ENCODE assay signal across 1 cellular context in the genomic region with DNA sequence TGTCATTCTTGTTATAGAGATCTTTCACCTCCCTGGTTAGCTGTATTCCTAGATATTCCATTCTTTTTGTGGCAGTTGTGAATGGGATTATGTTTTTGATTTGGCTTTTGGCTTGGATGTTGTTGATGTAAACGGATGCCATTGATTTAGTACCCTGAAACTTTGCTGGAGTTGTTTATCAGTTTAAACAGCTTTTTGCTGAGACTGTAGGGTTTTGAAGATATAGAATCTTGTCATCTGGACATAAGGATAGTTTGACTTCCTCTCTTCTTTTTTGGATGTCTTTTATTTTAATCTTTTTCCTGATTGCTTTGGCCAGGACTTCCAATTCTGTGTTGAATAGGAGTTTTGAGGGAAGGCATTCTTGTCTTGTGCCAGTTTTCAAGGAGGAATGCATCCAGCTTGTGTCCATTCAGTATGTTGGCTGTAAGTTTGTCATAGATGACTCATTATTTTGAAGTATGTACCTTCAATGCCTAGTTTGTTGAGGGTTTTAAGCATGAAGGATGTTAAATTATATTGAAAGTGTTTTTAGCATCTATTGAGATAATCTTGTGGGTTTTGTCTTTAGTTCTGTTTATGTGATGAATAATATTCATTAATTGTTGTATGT.
TF ChIP-seq lines count a peak whose summit lies in the region.

No MANE protein-coding gene starts in this region.

TF ChIP-seq in GM23338, 12 proteins besides CTCF, POLR2A, EP300 and RAD21 (continued from another document):
- TF ChIP-seq, protein P1, sequence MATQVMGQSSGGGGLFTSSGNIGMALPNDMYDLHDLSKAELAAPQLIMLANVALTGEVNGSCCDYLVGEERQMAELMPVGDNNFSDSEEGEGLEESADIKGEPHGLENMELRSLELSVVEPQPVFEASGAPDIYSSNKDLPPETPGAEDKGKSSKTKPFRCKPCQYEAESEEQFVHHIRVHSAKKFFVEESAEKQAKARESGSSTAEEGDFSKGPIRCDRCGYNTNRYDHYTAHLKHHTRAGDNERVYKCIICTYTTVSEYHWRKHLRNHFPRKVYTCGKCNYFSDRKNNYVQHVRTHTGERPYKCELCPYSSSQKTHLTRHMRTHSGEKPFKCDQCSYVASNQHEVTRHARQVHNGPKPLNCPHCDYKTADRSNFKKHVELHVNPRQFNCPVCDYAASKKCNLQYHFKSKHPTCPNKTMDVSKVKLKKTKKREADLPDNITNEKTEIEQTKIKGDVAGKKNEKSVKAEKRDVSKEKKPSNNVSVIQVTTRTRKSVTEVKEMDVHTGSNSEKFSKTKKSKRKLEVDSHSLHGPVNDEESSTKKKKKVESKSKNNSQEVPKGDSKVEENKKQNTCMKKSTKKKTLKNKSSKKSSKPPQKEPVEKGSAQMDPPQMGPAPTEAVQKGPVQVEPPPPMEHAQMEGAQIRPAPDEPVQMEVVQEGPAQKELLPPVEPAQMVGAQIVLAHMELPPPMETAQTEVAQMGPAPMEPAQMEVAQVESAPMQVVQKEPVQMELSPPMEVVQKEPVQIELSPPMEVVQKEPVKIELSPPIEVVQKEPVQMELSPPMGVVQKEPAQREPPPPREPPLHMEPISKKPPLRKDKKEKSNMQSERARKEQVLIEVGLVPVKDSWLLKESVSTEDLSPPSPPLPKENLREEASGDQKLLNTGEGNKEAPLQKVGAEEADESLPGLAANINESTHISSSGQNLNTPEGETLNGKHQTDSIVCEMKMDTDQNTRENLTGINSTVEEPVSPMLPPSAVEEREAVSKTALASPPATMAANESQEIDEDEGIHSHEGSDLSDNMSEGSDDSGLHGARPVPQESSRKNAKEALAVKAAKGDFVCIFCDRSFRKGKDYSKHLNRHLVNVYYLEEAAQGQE (IDR thresholded peaks at IDR 0.05; ENCODE audit: unreplicated experiment), result no peak
- TF ChIP-seq STAT1 (IDR thresholded peaks at IDR 0.05; ENCODE audit: unreplicated experiment), result no peak
- TF ChIP-seq, protein P2, sequence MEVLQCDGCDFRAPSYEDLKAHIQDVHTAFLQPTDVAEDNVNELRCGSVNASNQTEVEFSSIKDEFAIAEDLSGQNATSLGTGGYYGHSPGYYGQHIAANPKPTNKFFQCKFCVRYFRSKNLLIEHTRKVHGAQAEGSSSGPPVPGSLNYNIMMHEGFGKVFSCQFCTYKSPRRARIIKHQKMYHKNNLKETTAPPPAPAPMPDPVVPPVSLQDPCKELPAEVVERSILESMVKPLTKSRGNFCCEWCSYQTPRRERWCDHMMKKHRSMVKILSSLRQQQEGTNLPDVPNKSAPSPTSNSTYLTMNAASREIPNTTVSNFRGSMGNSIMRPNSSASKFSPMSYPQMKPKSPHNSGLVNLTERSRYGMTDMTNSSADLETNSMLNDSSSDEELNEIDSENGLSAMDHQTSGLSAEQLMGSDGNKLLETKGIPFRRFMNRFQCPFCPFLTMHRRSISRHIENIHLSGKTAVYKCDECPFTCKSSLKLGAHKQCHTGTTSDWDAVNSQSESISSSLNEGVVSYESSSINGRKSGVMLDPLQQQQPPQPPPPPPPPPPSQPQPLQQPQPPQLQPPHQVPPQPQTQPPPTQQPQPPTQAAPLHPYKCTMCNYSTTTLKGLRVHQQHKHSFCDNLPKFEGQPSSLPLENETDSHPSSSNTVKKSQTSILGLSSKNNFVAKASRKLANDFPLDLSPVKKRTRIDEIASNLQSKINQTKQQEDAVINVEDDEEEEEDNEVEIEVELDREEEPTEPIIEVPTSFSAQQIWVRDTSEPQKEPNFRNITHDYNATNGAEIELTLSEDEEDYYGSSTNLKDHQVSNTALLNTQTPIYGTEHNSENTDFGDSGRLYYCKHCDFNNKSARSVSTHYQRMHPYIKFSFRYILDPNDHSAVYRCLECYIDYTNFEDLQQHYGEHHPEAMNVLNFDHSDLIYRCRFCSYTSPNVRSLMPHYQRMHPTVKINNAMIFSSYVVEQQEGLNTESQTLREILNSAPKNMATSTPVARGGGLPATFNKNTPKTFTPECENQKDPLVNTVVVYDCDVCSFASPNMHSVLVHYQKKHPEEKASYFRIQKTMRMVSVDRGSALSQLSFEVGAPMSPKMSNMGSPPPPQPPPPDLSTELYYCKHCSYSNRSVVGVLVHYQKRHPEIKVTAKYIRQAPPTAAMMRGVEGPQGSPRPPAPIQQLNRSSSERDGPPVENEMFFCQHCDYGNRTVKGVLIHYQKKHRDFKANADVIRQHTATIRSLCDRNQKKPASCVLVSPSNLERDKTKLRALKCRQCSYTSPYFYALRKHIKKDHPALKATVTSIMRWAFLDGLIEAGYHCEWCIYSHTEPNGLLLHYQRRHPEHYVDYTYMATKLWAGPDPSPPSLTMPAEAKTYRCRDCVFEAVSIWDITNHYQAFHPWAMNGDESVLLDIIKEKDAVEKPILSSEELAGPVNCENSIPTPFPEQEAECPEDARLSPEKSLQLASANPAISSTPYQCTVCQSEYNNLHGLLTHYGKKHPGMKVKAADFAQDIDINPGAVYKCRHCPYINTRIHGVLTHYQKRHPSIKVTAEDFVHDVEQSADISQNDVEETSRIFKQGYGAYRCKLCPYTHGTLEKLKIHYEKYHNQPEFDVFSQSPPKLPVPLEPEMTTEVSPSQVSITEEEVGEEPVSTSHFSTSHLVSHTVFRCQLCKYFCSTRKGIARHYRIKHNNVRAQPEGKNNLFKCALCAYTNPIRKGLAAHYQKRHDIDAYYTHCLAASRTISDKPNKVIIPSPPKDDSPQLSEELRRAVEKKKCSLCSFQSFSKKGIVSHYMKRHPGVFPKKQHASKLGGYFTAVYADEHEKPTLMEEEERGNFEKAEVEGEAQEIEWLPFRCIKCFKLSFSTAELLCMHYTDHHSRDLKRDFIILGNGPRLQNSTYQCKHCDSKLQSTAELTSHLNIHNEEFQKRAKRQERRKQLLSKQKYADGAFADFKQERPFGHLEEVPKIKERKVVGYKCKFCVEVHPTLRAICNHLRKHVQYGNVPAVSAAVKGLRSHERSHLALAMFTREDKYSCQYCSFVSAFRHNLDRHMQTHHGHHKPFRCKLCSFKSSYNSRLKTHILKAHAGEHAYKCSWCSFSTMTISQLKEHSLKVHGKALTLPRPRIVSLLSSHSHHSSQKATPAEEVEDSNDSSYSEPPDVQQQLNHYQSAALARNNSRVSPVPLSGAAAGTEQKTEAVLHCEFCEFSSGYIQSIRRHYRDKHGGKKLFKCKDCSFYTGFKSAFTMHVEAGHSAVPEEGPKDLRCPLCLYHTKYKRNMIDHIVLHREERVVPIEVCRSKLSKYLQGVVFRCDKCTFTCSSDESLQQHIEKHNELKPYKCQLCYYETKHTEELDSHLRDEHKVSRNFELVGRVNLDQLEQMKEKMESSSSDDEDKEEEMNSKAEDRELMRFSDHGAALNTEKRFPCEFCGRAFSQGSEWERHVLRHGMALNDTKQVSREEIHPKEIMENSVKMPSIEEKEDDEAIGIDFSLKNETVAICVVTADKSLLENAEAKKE (CRISPR knock-in tag; IDR thresholded peaks at IDR 0.05), result no peak
- TF ChIP-seq EZH2 (IDR thresholded peaks at IDR 0.05; ENCODE audit: low read depth, unreplicated experiment), result no peak
- no peak for TF ChIP-seq NANOG (IDR thresholded peaks at IDR 0.05; ENCODE audit: borderline replicate concordance)
- TF ChIP-seq CREB1 (CRISPR knock-in tag; IDR thresholded peaks at IDR 0.05; ENCODE audit: low read depth), result no peak
- TF ChIP-seq ZNF331 (CRISPR knock-in tag; IDR thresholded peaks at IDR 0.05; ENCODE audit: low read depth), result no peak
- TF ChIP-seq, protein P3, sequence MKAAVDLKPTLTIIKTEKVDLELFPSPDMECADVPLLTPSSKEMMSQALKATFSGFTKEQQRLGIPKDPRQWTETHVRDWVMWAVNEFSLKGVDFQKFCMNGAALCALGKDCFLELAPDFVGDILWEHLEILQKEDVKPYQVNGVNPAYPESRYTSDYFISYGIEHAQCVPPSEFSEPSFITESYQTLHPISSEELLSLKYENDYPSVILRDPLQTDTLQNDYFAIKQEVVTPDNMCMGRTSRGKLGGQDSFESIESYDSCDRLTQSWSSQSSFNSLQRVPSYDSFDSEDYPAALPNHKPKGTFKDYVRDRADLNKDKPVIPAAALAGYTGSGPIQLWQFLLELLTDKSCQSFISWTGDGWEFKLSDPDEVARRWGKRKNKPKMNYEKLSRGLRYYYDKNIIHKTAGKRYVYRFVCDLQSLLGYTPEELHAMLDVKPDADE (IDR thresholded peaks at IDR 0.05), result no peak
- TF ChIP-seq EZH2phosphoT487 (IDR thresholded peaks at IDR 0.05; ENCODE audit: unreplicated experiment), result no peak
- TF ChIP-seq POLR2AphosphoS5 (IDR thresholded peaks at IDR 0.05; ENCODE audit: low read depth), result no peak
